Comparison of ENCODE assay signal across 13 cellular contexts in genomic region chr21:38988211-38989096, GRCh38.
DNase-seq lines count a peak whose midpoint lies in the region; FAIRE-seq lines count a peak whose summit lies in the region.
"Had no signal": no experiment of that assay in that cellular context is flagged by ENCODE, and none has a peak within 500 bp of the region (broad histone marks: within the 10 kb centered on the region; RNA-seq: fewer than 3 reads in every experiment).

No MANE protein-coding gene starts in this region.

- H3K9ac ChIP-seq in skeletal muscle tissue (ENCODE audit: low read depth in 1 of 3, low read length in 3 of 3) = peak overlapping the region in 1 of 3 donors; percentile 76

- H3K4me3 ChIP-seq in skeletal muscle tissue (ENCODE audit: low read length in 3 of 3) = no peak overlapping the region
- H3K4me3 ChIP-seq: mucosa of descending colon had no signal

- H3K4me1 ChIP-seq in skeletal muscle tissue (ENCODE audit: control insufficient read depth in 3 of 3, insufficient read depth in 3 of 3, low read length in 3 of 3) = peaks cover 78 to 90% (median 84%) of the 10 kb centered on the region in 3 donors

- peak overlapping the region; percentile 100 for H3K27ac ChIP-seq in KOPT-K1 (ENCODE audit: low read depth, low read length, poor library complexity, severe bottlenecking)
- H3K27ac ChIP-seq in skeletal muscle tissue (ENCODE audit: low read depth, low read length) = peak overlapping the region; percentile 43

- DNase-seq in NCI-H345 treated with DMSO at 0.1 percent for 48 hours (lab: John Stamatoyannopoulos, UW; ENCODE audit: unreplicated experiment) = peak; percentile 73
- DNase-seq in AG08395 (ENCODE audit: low spot score) = no peak
- no peak for DNase-seq in COLO829 (ENCODE audit: low spot score)
- DNase-seq in SW 1271 (lab: John Stamatoyannopoulos, UW) = no peak
- DNase-seq: activated CD4-positive, alpha-beta T cell treated with anti-CD3 and anti-CD28 coated beads for 36 hours; activated T-cell treated with anti-CD3 and anti-CD28 coated beads, Interleukin-2, amount 50 U/mL, for 48 hours; amniotic stem cell; CD4-positive, alpha-beta T cell; mucosa of descending colon; NCI-H1436 treated with DMSO at 0.1 percent for 48 hours had no signal

- no peaks in the 10 kb centered on the region for H3K36me3 ChIP-seq in KOPT-K1 (ENCODE audit: insufficient read depth, low read length)
- no peaks in the 10 kb centered on the region for H3K36me3 ChIP-seq in skeletal muscle tissue (ENCODE audit: control insufficient read depth in 3 of 3, insufficient read depth in 3 of 3, low read length in 3 of 3)

- no peaks in the 10 kb centered on the region for H3K27me3 ChIP-seq in skeletal muscle tissue (ENCODE audit: control insufficient read depth in 3 of 3, insufficient read depth in 3 of 3, low read length in 3 of 3)

- peak; percentile 78 for FAIRE-seq in endometrium (lab: Jason Lieb, UNC)

- H3K9me3 ChIP-seq in KOPT-K1 (ENCODE audit: insufficient read depth, low read length, poor library complexity, severe bottlenecking) (no peaks in the 10 kb centered on the region), skeletal muscle tissue (ENCODE audit: control insufficient read depth in 3 of 3, low read length in 3 of 3) (no peaks in the 10 kb centered on the region)
- H3K9me3 ChIP-seq: mucosa of descending colon had no signal
